1 cellular context compared by ENCODE assay signal in genomic region chr20:63707558-63708300, GRCh38.
TF ChIP-seq lines count a peak whose summit lies in the region.

ARFRP1 (minus strand) TSS chr20:63707976; CDS start chr20:63707091, 885 bp downstream.
ZGPAT (plus strand) TSS chr20:63708039; CDS start chr20:63708581, 542 bp downstream.

TF ChIP-seq in HepG2, 621 proteins besides CTCF, POLR2A, EP300 and RAD21 (continued from another document):
- TF ChIP-seq PRDM4 (CRISPR knock-in tag; IDR thresholded peaks at IDR 0.05; ENCODE audit: borderline replicate concordance), result no peak; the same call in 1 of the 2 replicates
- peak; percentile 98 for TF ChIP-seq KDM5B (CRISPR knock-in tag; IDR thresholded peaks at IDR 0.05; ENCODE audit: borderline replicate concordance)
- TF ChIP-seq ZNF605 (CRISPR knock-in tag; IDR thresholded peaks at IDR 0.05), result peak; percentile 85
- TF ChIP-seq GMEB2 (CRISPR knock-in tag; IDR thresholded peaks at IDR 0.05; ENCODE audit: low read depth), result peak; percentile 96
- no peak for TF ChIP-seq DPF2 (CRISPR knock-in tag; IDR thresholded peaks at IDR 0.05; ENCODE audit: borderline replicate concordance, low read depth)
